In the genomic region with DNA sequence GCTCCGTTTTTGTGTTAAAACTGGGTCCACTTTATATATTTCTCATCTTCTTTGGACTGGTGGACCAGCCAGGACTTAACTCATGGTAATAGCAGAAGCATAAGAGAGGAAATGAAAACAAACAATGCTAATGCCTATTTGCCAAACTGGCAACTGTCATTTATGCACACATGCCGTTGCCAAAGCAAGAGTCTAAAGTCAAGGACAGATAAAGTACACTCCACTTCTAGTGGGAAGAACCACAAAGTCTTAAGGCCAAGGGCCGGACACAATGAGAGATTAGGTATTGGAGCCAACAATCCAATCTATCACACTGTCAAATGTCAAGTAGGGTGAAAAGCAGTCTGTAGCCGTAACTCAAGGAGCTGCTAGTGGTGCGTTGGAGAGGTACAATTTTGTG, we compare ENCODE assay signal across 26 cellular contexts.
DNase-seq lines count a peak whose midpoint lies in the region; ATAC-seq, FAIRE-seq and TF ChIP-seq lines count a peak whose summit lies in the region.
"Had no signal": no experiment of that assay in that cellular context is flagged by ENCODE, and none has a peak within 500 bp of the region (broad histone marks: within the 10 kb centered on the region; RNA-seq: fewer than 3 reads in every experiment).

No MANE protein-coding gene starts in this region.

- no peaks in the 10 kb centered on the region for H3K9me3 ChIP-seq in left ventricle myocardium inferior (replicated peaks)
- H3K9me3 ChIP-seq in HepG2 (ENCODE audit: low read length), result no peaks in the 10 kb centered on the region
- H3K9me3 ChIP-seq in small intestine (ENCODE audit: control insufficient read depth, low read depth), result no peaks in the 10 kb centered on the region

- H3K27me3 ChIP-seq in left ventricle myocardium inferior (ENCODE audit: low read depth) (no peaks in the 10 kb centered on the region), HepG2 (ENCODE audit: control insufficient read depth in 1 of 2, insufficient read depth in 2 of 2, low read length in 2 of 2) (no peaks in the 10 kb centered on the region), small intestine (ENCODE audit: control insufficient read depth in 2 of 2, insufficient read depth in 2 of 2, low read length in 2 of 2) (no peaks in the 10 kb centered on the region)
- H3K27me3 ChIP-seq: BLaER1 treated with 17β-estradiol and CSF1 and Interleukin-3, amounts not matched to agents 10 nM and 100 nM had no signal

- ATAC-seq in Right ventricle myocardium inferior (peak; percentile 23), HepG2 (peak; percentile 80)
- ATAC-seq: K562, T-cell had no signal

- CTCF ChIA-PET in HepG2 (lab: Yijun Ruan, JAX; ENCODE audit: low intra/inter-chr PET ratio, low total read pairs), result no interaction called here

- in situ Hi-C loops in HepG2 (cut with HindIII; ENCODE audit: extremely low pct_ligation_motif_present, low pct_unique_long_range_greater_than_20kb), result no loop called here

- TF ChIP-seq EP300 in HepG2 (IDR thresholded peaks at IDR 0.05; ENCODE audit: low read depth in 2 of 2, low read length in 2 of 2) (peak in 1 of 2 experiments; percentile 67; a peak in 1 of 4 replicates), HepG2 (CRISPR knock-in tag; IDR thresholded peaks at IDR 0.05; ENCODE audit: borderline replicate concordance) (no peak; the same call in 1 of the 2 replicates)

- 61% methylated on average over 5 of the region's 5 CpGs for WGBS in HepG2 (ENCODE audit: low lambda C conversion rate)
- WGBS in small intestine, 3 donors, result 71 to 84% (median 73%) methylated on average over 5 of the region's 5 CpGs

- H3K27me3 Mint-ChIP-seq in progenitor cell of endocrine pancreas, result no peaks in the 10 kb centered on the region
- H3K27me3 Mint-ChIP-seq in activated T-cell treated with anti-CD3 and anti-CD28 coated beads, Interleukin-2, amount 50 U/mL, for 24 hours, result peaks cover 6% of the 10 kb centered on the region
- H3K27me3 Mint-ChIP-seq: CD4-positive, alpha-beta T cell; T-cell had no signal

- H4K20me1 ChIP-seq in HepG2 (ENCODE audit: insufficient read depth, low read length), result no peaks in the 10 kb centered on the region
- H4K20me1 ChIP-seq: BLaER1 treated with 17β-estradiol and CSF1 and Interleukin-3, amounts not matched to agents 10 nM and 100 nM had no signal

- FAIRE-seq in HepG2 (lab: Jason Lieb, UNC) (no peak), small intestine (lab: Jason Lieb, UNC) (no peak)
- FAIRE-seq: A204.1, GM19239, H54, K562, RCC 7860 had no signal

- H3K9ac ChIP-seq in HepG2 (ENCODE audit: insufficient read depth, low read depth, low read length), result no peak overlapping the region
- H3K9ac ChIP-seq: BLaER1 treated with 17β-estradiol and CSF1 and Interleukin-3, amounts not matched to agents 10 nM and 100 nM had no signal

- no peak overlapping the region for H2AFZ ChIP-seq in HepG2 (ENCODE audit: low read length)

- BruUV-seq in HepG2 (replicated peaks; lab: Mats Ljungman, UMichigan), result no TSS peak

- H3K27ac ChIP-seq in left ventricle myocardium inferior (replicated peaks) (no peak overlapping the region), HepG2 (ENCODE audit: extremely low read length, insufficient read depth, low read length) (peak overlapping the region; percentile 70), small intestine (ENCODE audit: low read depth in 1 of 2, low read length in 1 of 2) (no peak overlapping the region)
- H3K27ac ChIP-seq: BLaER1 treated with 17β-estradiol and CSF1 and Interleukin-3, amounts not matched to agents 10 nM and 100 nM; HL-60 had no signal

- H3K36me3 Mint-ChIP-seq in progenitor cell of endocrine pancreas (ENCODE audit: insufficient read depth), result peaks cover 8% of the 10 kb centered on the region
- peaks cover 3% of the 10 kb centered on the region for H3K36me3 Mint-ChIP-seq in activated T-cell treated with anti-CD3 and anti-CD28 coated beads, Interleukin-2, amount 50 U/mL, for 24 hours (ENCODE audit: low read depth)
- H3K36me3 Mint-ChIP-seq: T-cell had no signal

- TF ChIP-seq CTCF in left ventricle myocardium inferior (IDR thresholded peaks at IDR 0.05; ENCODE audit: borderline replicate concordance), result no peak
- TF ChIP-seq CTCF in HepG2 (CRISPR knock-in tag; IDR thresholded peaks at IDR 0.05), result no peak
- TF ChIP-seq CTCF in progenitor cell of endocrine pancreas (IDR thresholded peaks at IDR 0.05; ENCODE audit: unreplicated experiment), result no peak

- H3K9me3 Mint-ChIP-seq in progenitor cell of endocrine pancreas (ENCODE audit: low read depth), result peaks cover 18% of the 10 kb centered on the region
- peaks cover 16% of the 10 kb centered on the region for H3K9me3 Mint-ChIP-seq in activated T-cell treated with anti-CD3 and anti-CD28 coated beads, Interleukin-2, amount 50 U/mL, for 24 hours

- H3K4me1 ChIP-seq in left ventricle myocardium inferior (no peaks in the 10 kb centered on the region), HepG2 (ENCODE audit: insufficient read depth, low read length) (peaks cover 27% of the 10 kb centered on the region), small intestine (ENCODE audit: control insufficient read depth in 2 of 2, insufficient read depth in 1 of 2, low read depth in 1 of 2, low read length in 1 of 2) (no peaks in the 10 kb centered on the region)
- H3K4me1 ChIP-seq: BLaER1 treated with 17β-estradiol and CSF1 and Interleukin-3, amounts not matched to agents 10 nM and 100 nM had no signal

- H3K36me3 ChIP-seq in left ventricle myocardium inferior (peaks cover 15% of the 10 kb centered on the region), HepG2 (replicated peaks in 1 of 2; ENCODE audit: control insufficient read depth in 1 of 2, insufficient read depth in 2 of 2, low read length in 2 of 2) (no peaks in the 10 kb centered on the region), small intestine (ENCODE audit: control insufficient read depth in 2 of 2, insufficient read depth in 2 of 2, low read length in 2 of 2) (no peaks in the 10 kb centered on the region)
- H3K36me3 ChIP-seq: BLaER1 treated with 17β-estradiol and CSF1 and Interleukin-3, amounts not matched to agents 10 nM and 100 nM had no signal

- intact Hi-C loops in Right ventricle myocardium inferior (cut with DNase I) (no loop called here), left ventricle myocardium inferior (cut with micrococcal nuclease) (no loop called here), HepG2 (cut with micrococcal nuclease; ENCODE audit: unreplicated experiment) (no loop called here)

- H3K4me3 ChIP-seq in left ventricle myocardium inferior (no peak overlapping the region), HepG2 (replicated peaks in 1 of 3; ENCODE audit: insufficient read depth in 1 of 3, low read depth in 2 of 3, low read length in 3 of 3) (no peak overlapping the region), small intestine (ENCODE audit: low read depth in 1 of 2, low read length in 2 of 2) (no peak overlapping the region)
- H3K4me3 ChIP-seq: BLaER1 treated with 17β-estradiol and CSF1 and Interleukin-3, amounts not matched to agents 10 nM and 100 nM; K562 had no signal

- no peak overlapping the region for H3K4me3 Mint-ChIP-seq in progenitor cell of endocrine pancreas (ENCODE audit: low read depth)
- H3K4me3 Mint-ChIP-seq in activated T-cell treated with anti-CD3 and anti-CD28 coated beads, Interleukin-2, amount 50 U/mL, for 24 hours, result no peak overlapping the region
- H3K4me3 Mint-ChIP-seq: CD4-positive, alpha-beta T cell; T-cell had no signal

- no peak for DNase-seq in Right ventricle myocardium inferior (ENCODE audit: missing footprints)
- DNase-seq in left ventricle myocardium inferior, result no peak
- peak; percentile 65 for DNase-seq in NCI-H2029 treated with DMSO at 0.1 percent for 48 hours (lab: John Stamatoyannopoulos, UW)
- peak; percentile 53 for DNase-seq in HepG2 (ENCODE audit: low spot score)
- DNase-seq in progenitor cell of endocrine pancreas (ENCODE audit: low spot score, unreplicated experiment), result no peak
- no peak for DNase-seq in HK-2 (ENCODE audit: unreplicated experiment)
- no peak for DNase-seq in small intestine
- DNase-seq in activated T-cell treated with anti-CD3 and anti-CD28 coated beads, Interleukin-2, amount 50 U/mL, for 24 hours, result no peak
- DNase-seq: AML-193; CD4-positive, alpha-beta T cell; Kasumi-1; MV-4-11; NCI-H1105; NCI-H1436 treated with DMSO at 0.1 percent for 48 hours; NCI-H1930; NCI-H2171; NCI-H226; NCI-H524; T-cell had no signal

- TF ChIP-seq RAD21 in HepG2 (CRISPR knock-in tag; IDR thresholded peaks at IDR 0.05), result no peak

- TF ChIP-seq POLR2A in HepG2 (IDR thresholded peaks at IDR 0.05; ENCODE audit: insufficient read depth in 1 of 2, low read depth in 2 of 2, low read length in 2 of 2), result no peak

- POLR2A ChIA-PET in HepG2 (lab: Yijun Ruan, JAX), result interaction anchor here (1.5 to 2.0 kb wide), 4 partner anchors 22 to 158 kb away, joined by 6 to 9 read pairs (median 7); partner anchors contain the start of gene LYPLAL1

- H3K27ac Mint-ChIP-seq in progenitor cell of endocrine pancreas, result peak overlapping the region; percentile 25
- H3K27ac Mint-ChIP-seq in activated T-cell treated with anti-CD3 and anti-CD28 coated beads, Interleukin-2, amount 50 U/mL, for 24 hours, result no peak overlapping the region
- H3K27ac Mint-ChIP-seq: CD4-positive, alpha-beta T cell; T-cell had no signal

- H3K79me2 ChIP-seq in HepG2 (ENCODE audit: insufficient read depth, low read length), result no peaks in the 10 kb centered on the region

- H3K4me2 ChIP-seq in HepG2 (ENCODE audit: low read depth, low read length), result peak overlapping the region; percentile 33
- H3K4me2 ChIP-seq: BLaER1 treated with 17β-estradiol and CSF1 and Interleukin-3, amounts not matched to agents 10 nM and 100 nM had no signal

- peaks cover 17% of the 10 kb centered on the region for H3K4me1 Mint-ChIP-seq in progenitor cell of endocrine pancreas (ENCODE audit: low read depth)
- H3K4me1 Mint-ChIP-seq in activated T-cell treated with anti-CD3 and anti-CD28 coated beads, Interleukin-2, amount 50 U/mL, for 24 hours (ENCODE audit: low read depth), result no peaks in the 10 kb centered on the region
- H3K4me1 Mint-ChIP-seq: T-cell had no signal

TF ChIP-seq in HepG2, 621 proteins besides CTCF, POLR2A, EP300 and RAD21 (continues in another document):
- TF ChIP-seq EHMT2 (IDR thresholded peaks at IDR 0.05; ENCODE audit: borderline replicate concordance, low read depth, low read length), result 0 out of 2 replicates have a peak, but pooled peaks have one; percentile 59
- TF ChIP-seq, protein P1, sequence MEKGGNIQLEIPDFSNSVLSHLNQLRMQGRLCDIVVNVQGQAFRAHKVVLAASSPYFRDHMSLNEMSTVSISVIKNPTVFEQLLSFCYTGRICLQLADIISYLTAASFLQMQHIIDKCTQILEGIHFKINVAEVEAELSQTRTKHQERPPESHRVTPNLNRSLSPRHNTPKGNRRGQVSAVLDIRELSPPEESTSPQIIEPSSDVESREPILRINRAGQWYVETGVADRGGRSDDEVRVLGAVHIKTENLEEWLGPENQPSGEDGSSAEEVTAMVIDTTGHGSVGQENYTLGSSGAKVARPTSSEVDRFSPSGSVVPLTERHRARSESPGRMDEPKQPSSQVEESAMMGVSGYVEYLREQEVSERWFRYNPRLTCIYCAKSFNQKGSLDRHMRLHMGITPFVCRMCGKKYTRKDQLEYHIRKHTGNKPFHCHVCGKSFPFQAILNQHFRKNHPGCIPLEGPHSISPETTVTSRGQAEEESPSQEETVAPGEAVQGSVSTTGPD (CRISPR knock-in tag; IDR thresholded peaks at IDR 0.05), result peak; percentile 80; the same call in 1 of the 2 replicates

Comparison
In these comparisons a context has a peak if more than half of its experiments do, and no peak if none do; other contexts are left out.
1. DNase-seq: peak in NCI-H2029 treated with DMSO at 0.1 percent for 48 hours (single experiment) and HepG2 (single experiment); none in Right ventricle myocardium inferior (single experiment), left ventricle myocardium inferior (single experiment), progenitor cell of endocrine pancreas (single experiment), HK-2 (single experiment), small intestine (single experiment) and activated T-cell treated with anti-CD3 and anti-CD28 coated beads, Interleukin-2, amount 50 U/mL, for 24 hours (single experiment).